In the genomic region with DNA sequence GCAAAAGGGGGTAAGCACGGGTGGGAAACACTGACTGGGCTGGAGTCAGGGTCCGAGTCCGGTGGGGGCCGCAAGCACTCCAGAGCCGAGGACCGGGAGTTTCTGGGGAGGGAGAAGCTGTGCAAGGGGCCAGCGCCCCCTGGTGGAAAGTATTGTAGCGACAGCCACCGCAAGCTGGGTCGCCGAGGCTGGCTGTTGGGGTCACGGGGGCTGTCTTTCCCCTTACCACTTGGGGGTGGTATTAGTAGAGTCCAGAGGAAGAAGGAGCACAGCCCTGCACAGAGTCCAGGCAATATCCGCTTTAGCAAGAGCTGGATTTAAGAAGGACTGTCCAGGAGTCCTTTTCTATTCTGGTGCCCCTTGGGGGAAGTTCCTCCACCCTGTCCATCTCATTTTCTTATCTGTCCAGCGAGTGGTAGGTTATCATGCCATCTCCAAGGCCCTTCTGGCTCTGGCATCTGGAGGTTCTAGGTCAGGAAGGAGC, we compare ENCODE assay signal across 2 cellular contexts.
TF ChIP-seq lines count a peak whose summit lies in the region.

No MANE protein-coding gene starts in this region.

TF ChIP-seq in A549, 52 proteins besides CTCF, POLR2A, EP300 and RAD21 (continued from another document):
- TF ChIP-seq, protein P1, sequence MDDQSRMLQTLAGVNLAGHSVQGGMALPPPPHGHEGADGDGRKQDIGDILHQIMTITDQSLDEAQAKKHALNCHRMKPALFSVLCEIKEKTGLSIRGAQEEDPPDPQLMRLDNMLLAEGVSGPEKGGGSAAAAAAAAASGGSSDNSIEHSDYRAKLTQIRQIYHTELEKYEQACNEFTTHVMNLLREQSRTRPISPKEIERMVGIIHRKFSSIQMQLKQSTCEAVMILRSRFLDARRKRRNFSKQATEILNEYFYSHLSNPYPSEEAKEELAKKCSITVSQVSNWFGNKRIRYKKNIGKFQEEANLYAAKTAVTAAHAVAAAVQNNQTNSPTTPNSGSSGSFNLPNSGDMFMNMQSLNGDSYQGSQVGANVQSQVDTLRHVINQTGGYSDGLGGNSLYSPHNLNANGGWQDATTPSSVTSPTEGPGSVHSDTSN (IDR thresholded peaks at IDR 0.05), result no peak
- TF ChIP-seq SREBF2 (IDR thresholded peaks at IDR 0.05), result no peak
- peak; percentile 96 for TF ChIP-seq SMC3 (IDR thresholded peaks at IDR 0.05)
TF ChIP-seq in A549: peak in this region for 1.

TF ChIP-seq in K562, 482 proteins besides CTCF, POLR2A, EP300 and RAD21 (continued from another document and continues in another):
- peak; percentile 45; the same call in 1 of the 2 replicates for TF ChIP-seq TEAD4 (IDR thresholded peaks at IDR 0.05; ENCODE audit: low read length)
- TF ChIP-seq TEAD4 (CRISPR knock-in tag; IDR thresholded peaks at IDR 0.05; ENCODE audit: borderline replicate concordance), result no peak
- TF ChIP-seq ZNF263 (CRISPR knock-in tag; IDR thresholded peaks at IDR 0.05; ENCODE audit: borderline replicate concordance), result peak; percentile 81
- TF ChIP-seq NFATC3 (IDR thresholded peaks at IDR 0.05), result 0 out of 2 replicates have a peak, but pooled peaks have one; percentile 64
- TF ChIP-seq POLR2G (IDR thresholded peaks at IDR 0.05; ENCODE audit: low read depth, low read length), result 0 out of 2 replicates have a peak, but pooled peaks have one; percentile 27
- TF ChIP-seq RB1 (IDR thresholded peaks at IDR 0.05; ENCODE audit: low read depth), result peak; percentile 67
- TF ChIP-seq NR4A1 (CRISPR knock-in tag; IDR thresholded peaks at IDR 0.05), result no peak
- TF ChIP-seq NR4A1 (tag; IDR thresholded peaks at IDR 0.05), result no peak
- TF ChIP-seq SMC3 (conservative IDR thresholded peaks at IDR 0.05; ENCODE audit: insufficient read depth, low read depth, low read length), result peak; percentile 97
- peak in 1 of 3 experiments; percentile 29 for TF ChIP-seq YY1 (IDR thresholded peaks at IDR 0.05; ENCODE audit: borderline replicate concordance in 1 of 3, control insufficient read depth in 1 of 3, extremely low read depth in 1 of 3, insufficient read depth in 3 of 3, insufficient read length in 1 of 3, insufficient replicate concordance in 2 of 3, low read depth in 1 of 3, low read length in 2 of 3)
- TF ChIP-seq, protein P2, sequence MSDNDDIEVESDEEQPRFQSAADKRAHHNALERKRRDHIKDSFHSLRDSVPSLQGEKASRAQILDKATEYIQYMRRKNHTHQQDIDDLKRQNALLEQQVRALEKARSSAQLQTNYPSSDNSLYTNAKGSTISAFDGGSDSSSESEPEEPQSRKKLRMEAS (CRISPR knock-in tag; IDR thresholded peaks at IDR 0.05), result peak; percentile 29; the same call in 1 of the 2 replicates
- TF ChIP-seq, protein P3, sequence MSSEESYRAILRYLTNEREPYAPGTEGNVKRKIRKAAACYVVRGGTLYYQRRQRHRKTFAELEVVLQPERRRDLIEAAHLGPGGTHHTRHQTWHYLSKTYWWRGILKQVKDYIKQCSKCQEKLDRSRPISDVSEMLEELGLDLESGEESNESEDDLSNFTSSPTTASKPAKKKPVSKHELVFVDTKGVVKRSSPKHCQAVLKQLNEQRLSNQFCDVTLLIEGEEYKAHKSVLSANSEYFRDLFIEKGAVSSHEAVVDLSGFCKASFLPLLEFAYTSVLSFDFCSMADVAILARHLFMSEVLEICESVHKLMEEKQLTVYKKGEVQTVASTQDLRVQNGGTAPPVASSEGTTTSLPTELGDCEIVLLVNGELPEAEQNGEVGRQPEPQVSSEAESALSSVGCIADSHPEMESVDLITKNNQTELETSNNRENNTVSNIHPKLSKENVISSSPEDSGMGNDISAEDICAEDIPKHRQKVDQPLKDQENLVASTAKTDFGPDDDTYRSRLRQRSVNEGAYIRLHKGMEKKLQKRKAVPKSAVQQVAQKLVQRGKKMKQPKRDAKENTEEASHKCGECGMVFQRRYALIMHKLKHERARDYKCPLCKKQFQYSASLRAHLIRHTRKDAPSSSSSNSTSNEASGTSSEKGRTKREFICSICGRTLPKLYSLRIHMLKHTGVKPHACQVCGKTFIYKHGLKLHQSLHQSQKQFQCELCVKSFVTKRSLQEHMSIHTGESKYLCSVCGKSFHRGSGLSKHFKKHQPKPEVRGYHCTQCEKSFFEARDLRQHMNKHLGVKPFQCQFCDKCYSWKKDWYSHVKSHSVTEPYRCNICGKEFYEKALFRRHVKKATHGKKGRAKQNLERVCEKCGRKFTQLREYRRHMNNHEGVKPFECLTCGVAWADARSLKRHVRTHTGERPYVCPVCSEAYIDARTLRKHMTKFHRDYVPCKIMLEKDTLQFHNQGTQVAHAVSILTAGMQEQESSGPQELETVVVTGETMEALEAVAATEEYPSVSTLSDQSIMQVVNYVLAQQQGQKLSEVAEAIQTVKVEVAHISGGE (CRISPR knock-in tag; IDR thresholded peaks at IDR 0.05), result no peak
- TF ChIP-seq, protein P4, sequence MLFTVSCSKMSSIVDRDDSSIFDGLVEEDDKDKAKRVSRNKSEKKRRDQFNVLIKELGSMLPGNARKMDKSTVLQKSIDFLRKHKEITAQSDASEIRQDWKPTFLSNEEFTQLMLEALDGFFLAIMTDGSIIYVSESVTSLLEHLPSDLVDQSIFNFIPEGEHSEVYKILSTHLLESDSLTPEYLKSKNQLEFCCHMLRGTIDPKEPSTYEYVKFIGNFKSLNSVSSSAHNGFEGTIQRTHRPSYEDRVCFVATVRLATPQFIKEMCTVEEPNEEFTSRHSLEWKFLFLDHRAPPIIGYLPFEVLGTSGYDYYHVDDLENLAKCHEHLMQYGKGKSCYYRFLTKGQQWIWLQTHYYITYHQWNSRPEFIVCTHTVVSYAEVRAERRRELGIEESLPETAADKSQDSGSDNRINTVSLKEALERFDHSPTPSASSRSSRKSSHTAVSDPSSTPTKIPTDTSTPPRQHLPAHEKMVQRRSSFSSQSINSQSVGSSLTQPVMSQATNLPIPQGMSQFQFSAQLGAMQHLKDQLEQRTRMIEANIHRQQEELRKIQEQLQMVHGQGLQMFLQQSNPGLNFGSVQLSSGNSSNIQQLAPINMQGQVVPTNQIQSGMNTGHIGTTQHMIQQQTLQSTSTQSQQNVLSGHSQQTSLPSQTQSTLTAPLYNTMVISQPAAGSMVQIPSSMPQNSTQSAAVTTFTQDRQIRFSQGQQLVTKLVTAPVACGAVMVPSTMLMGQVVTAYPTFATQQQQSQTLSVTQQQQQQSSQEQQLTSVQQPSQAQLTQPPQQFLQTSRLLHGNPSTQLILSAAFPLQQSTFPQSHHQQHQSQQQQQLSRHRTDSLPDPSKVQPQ (CRISPR knock-in tag; IDR thresholded peaks at IDR 0.05; ENCODE audit: borderline replicate concordance), result no peak
- 0 out of 2 replicates have a peak, but pooled peaks have one; percentile 13 for TF ChIP-seq DPF2 (IDR thresholded peaks at IDR 0.05)
- no peak for TF ChIP-seq STAT5B (CRISPR knock-in tag; IDR thresholded peaks at IDR 0.05)
- 0 out of 2 replicates have a peak, but pooled peaks have one; percentile 26 for TF ChIP-seq FOXP1 (CRISPR knock-in tag; IDR thresholded peaks at IDR 0.05)
- no peak for TF ChIP-seq MCM2 (IDR thresholded peaks at IDR 0.05; ENCODE audit: low read depth)
- TF ChIP-seq, protein P5, sequence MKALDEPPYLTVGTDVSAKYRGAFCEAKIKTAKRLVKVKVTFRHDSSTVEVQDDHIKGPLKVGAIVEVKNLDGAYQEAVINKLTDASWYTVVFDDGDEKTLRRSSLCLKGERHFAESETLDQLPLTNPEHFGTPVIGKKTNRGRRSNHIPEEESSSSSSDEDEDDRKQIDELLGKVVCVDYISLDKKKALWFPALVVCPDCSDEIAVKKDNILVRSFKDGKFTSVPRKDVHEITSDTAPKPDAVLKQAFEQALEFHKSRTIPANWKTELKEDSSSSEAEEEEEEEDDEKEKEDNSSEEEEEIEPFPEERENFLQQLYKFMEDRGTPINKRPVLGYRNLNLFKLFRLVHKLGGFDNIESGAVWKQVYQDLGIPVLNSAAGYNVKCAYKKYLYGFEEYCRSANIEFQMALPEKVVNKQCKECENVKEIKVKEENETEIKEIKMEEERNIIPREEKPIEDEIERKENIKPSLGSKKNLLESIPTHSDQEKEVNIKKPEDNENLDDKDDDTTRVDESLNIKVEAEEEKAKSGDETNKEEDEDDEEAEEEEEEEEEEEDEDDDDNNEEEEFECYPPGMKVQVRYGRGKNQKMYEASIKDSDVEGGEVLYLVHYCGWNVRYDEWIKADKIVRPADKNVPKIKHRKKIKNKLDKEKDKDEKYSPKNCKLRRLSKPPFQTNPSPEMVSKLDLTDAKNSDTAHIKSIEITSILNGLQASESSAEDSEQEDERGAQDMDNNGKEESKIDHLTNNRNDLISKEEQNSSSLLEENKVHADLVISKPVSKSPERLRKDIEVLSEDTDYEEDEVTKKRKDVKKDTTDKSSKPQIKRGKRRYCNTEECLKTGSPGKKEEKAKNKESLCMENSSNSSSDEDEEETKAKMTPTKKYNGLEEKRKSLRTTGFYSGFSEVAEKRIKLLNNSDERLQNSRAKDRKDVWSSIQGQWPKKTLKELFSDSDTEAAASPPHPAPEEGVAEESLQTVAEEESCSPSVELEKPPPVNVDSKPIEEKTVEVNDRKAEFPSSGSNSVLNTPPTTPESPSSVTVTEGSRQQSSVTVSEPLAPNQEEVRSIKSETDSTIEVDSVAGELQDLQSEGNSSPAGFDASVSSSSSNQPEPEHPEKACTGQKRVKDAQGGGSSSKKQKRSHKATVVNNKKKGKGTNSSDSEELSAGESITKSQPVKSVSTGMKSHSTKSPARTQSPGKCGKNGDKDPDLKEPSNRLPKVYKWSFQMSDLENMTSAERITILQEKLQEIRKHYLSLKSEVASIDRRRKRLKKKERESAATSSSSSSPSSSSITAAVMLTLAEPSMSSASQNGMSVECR (CRISPR knock-in tag; IDR thresholded peaks at IDR 0.05), result peak; percentile 43; the same call in 1 of the 2 replicates
- peak; percentile 33; the same call in 1 of the 2 replicates for TF ChIP-seq GATAD2B (IDR thresholded peaks at IDR 0.05; ENCODE audit: borderline replicate concordance)
- TF ChIP-seq SMAD4 (CRISPR knock-in tag; conservative IDR thresholded peaks at IDR 0.05), result 0 out of 2 replicates have a peak, but pooled peaks have one; percentile 20
- TF ChIP-seq, protein P6, sequence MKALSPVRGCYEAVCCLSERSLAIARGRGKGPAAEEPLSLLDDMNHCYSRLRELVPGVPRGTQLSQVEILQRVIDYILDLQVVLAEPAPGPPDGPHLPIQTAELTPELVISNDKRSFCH (CRISPR knock-in tag; IDR thresholded peaks at IDR 0.05), result no peak
- TF ChIP-seq, protein P6 (tag; IDR thresholded peaks at IDR 0.05), result no peak
- peak; percentile 20 for TF ChIP-seq TBP (optimal IDR thresholded peaks at IDR 0.05; ENCODE audit: low read depth, low read length)
- no peak for TF ChIP-seq ELF4 (CRISPR knock-in tag; IDR thresholded peaks at IDR 0.05)
- peak; percentile 90; the same call in 1 of the 2 replicates for TF ChIP-seq STAG1 (CRISPR knock-in tag; IDR thresholded peaks at IDR 0.05; ENCODE audit: borderline replicate concordance)
- peak; percentile 51; the same call in 1 of the 2 replicates for TF ChIP-seq RBFOX2 (IDR thresholded peaks at IDR 0.05; ENCODE audit: low read depth, low read length)
- peak; percentile 45; the same call in 1 of the 2 replicates for TF ChIP-seq ESRRA (IDR thresholded peaks at IDR 0.05; ENCODE audit: borderline replicate concordance, low read depth)
- TF ChIP-seq, protein P7, sequence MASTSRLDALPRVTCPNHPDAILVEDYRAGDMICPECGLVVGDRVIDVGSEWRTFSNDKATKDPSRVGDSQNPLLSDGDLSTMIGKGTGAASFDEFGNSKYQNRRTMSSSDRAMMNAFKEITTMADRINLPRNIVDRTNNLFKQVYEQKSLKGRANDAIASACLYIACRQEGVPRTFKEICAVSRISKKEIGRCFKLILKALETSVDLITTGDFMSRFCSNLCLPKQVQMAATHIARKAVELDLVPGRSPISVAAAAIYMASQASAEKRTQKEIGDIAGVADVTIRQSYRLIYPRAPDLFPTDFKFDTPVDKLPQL (IDR thresholded peaks at IDR 0.05; ENCODE audit: extremely low read depth, insufficient read length), result no peak
- peak; percentile 97 for TF ChIP-seq DEAF1 (CRISPR knock-in tag; IDR thresholded peaks at IDR 0.05)
- TF ChIP-seq JUND (IDR thresholded peaks at IDR 0.05; ENCODE audit: borderline replicate concordance, low read depth, low read length), result peak; percentile 15; the same call in 1 of the 2 replicates
- no peak for TF ChIP-seq JUND (tag; IDR thresholded peaks at IDR 0.05; ENCODE audit: borderline replicate concordance, low read depth, low read length)
- no peak for TF ChIP-seq PKNOX1 (IDR thresholded peaks at IDR 0.05)
- TF ChIP-seq, protein P8, sequence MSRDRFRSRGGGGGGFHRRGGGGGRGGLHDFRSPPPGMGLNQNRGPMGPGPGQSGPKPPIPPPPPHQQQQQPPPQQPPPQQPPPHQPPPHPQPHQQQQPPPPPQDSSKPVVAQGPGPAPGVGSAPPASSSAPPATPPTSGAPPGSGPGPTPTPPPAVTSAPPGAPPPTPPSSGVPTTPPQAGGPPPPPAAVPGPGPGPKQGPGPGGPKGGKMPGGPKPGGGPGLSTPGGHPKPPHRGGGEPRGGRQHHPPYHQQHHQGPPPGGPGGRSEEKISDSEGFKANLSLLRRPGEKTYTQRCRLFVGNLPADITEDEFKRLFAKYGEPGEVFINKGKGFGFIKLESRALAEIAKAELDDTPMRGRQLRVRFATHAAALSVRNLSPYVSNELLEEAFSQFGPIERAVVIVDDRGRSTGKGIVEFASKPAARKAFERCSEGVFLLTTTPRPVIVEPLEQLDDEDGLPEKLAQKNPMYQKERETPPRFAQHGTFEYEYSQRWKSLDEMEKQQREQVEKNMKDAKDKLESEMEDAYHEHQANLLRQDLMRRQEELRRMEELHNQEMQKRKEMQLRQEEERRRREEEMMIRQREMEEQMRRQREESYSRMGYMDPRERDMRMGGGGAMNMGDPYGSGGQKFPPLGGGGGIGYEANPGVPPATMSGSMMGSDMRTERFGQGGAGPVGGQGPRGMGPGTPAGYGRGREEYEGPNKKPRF (IDR thresholded peaks at IDR 0.05; ENCODE audit: low read depth, low read length), result no peak
- TF ChIP-seq MYBL2 (IDR thresholded peaks at IDR 0.05; ENCODE audit: low read depth), result no peak
- no peak for TF ChIP-seq MYBL2 (CRISPR knock-in tag; IDR thresholded peaks at IDR 0.05; ENCODE audit: borderline replicate concordance)
